ENCODE assay signal across 19 cellular contexts in genomic region chr7:92485267-92485892, GRCh38. TPM values are rescaled to one million over a fixed set of nuclear protein-coding genes. Genes with fewer than 3 reads are reported as not detected.
"Had no signal": no experiment of that assay in that cellular context is flagged by ENCODE, and none has a peak within 500 bp of the region (broad histone marks: within the 10 kb centered on the region; RNA-seq: fewer than 3 reads in every experiment).

No MANE protein-coding gene starts in this region.

- H3K27ac ChIP-seq: body of pancreas, coronary artery, pancreas, suprapubic skin, upper lobe of left lung had no signal

- DNase-seq: activated B cell treated with CpG ODN at 0.5 μM for 24 hours; activated CD4-positive, alpha-beta T cell treated with anti-CD3 and anti-CD28 coated beads, Interleukin-2, amount 10 ng/mL, durations not matched to agents 7 days and 5 days; activated effector memory CD4-positive, alpha-beta T cell treated with Interleukin-2 at 50 U/mL for 16 hours; amygdala; body of pancreas; central memory CD4-positive, alpha-beta T cell; head of caudate nucleus; pancreas; SIG-M5; stimulated activated CD4-positive, alpha-beta T cell treated with anti-CD3 and anti-CD28 coated beads, Interleukin-2, amount 100 ng/mL, for 48 hours; stimulated activated naive CD4-positive, alpha-beta T cell; T-helper 2 cell; upper lobe of left lung had no signal

- H3K4me1 ChIP-seq: suprapubic skin, upper lobe of left lung had no signal

- ATAC-seq: body of pancreas, pancreas had no signal

- H3K9me3 ChIP-seq: body of pancreas, pancreas, suprapubic skin, upper lobe of left lung had no signal

- H3K4me3 ChIP-seq: body of pancreas, coronary artery, lung, pancreas, suprapubic skin, upper lobe of left lung had no signal

- H3K27me3 ChIP-seq: body of pancreas, pancreas, suprapubic skin, upper lobe of left lung had no signal

RNA-seq across cellular contexts. Expression of gene ERVW-1, which starts 7.6 kb away (rescaled TPM):
- total RNA-seq: activated B cell treated with CpG ODN at 0.5 μM for 24 hours; activated CD4-positive, alpha-beta T cell treated with anti-CD3 and anti-CD28 coated beads, Interleukin-2, amount 10 ng/mL, durations not matched to agents 7 days and 5 days; activated CD8-positive, alpha-beta memory T cell treated with anti-CD3 and anti-CD28 coated beads for 36 hours; body of pancreas; frontal cortex; mesothelial cell of epicardium; pancreas had no signal
- polyA plus RNA-seq: pancreas had no signal
